8 cellular contexts compared by ENCODE assay signal in the genomic region with DNA sequence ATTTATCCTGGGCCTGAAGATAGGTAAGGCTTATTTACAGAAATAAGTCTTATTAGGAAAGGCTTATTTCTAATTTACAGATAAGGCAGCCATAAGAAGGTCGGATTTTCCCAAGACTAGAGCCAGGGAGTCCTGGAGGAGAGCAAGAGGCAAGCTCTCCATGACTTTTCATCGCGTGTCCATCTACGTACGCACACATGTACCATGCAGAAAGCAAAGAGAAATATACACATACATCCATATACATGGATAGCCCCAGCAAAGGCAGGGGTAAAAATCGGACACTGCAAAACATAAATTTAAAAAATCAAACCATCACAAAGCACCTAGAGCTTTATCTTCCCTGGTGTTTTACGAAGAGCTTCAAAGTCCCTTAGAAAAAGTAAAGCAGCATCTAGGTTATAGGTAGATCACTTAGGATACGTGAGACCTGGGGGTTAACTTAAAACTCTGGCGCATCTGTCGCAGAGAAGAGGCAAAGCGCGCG. TPM values are rescaled to one million over a fixed set of nuclear protein-coding genes. Genes with fewer than 3 reads are reported as not detected.
A peak's percentile ranks its signal among the peaks of the same experiment; 100 is the strongest.
DNase-seq lines count a peak whose midpoint lies in the region; ATAC-seq, FAIRE-seq and TF ChIP-seq lines count a peak whose summit lies in the region.

No MANE protein-coding gene starts in this region.

- H3K9ac ChIP-seq in H1 (replicated peaks in 1 of 4; ENCODE audit: extremely low read depth in 1 of 4, low read depth in 3 of 4, low read length in 3 of 4): peak overlapping the region; percentile 91 to 92 (median 92)

- H3K27me3 Mint-ChIP-seq in CD14-positive monocyte (ENCODE audit: low read depth in 3 of 3): peaks cover 0 to 2% (median 2%) of the 10 kb centered on the region in 3 donors
- H3K27me3 Mint-ChIP-seq in naive B cell: peaks cover 13 to 18% (median 17%) of the 10 kb centered on the region in 3 donors

- no peak overlapping the region for H2AK5ac ChIP-seq in H1 (ENCODE audit: low read depth, low read length)

- no peak for TF ChIP-seq EP300 in H1 (IDR thresholded peaks at IDR 0.05; ENCODE audit: borderline replicate concordance in 1 of 2, low read depth in 2 of 2, low read length in 2 of 2)

- H4K8ac ChIP-seq in H1 (ENCODE audit: extremely low read depth, insufficient read depth, low read length): peak overlapping the region; percentile 99; the same call in 1 of the 2 replicates

- H3K14ac ChIP-seq in H1 (ENCODE audit: insufficient read length): no peak overlapping the region

- H3K9me3 Mint-ChIP-seq in CD14-positive monocyte: no peaks in the 10 kb centered on the region
- no peaks in the 10 kb centered on the region for H3K9me3 Mint-ChIP-seq in naive B cell

- no peak for TF ChIP-seq POLR2A in H1 (IDR thresholded peaks at IDR 0.05; ENCODE audit: control extremely low read depth in 1 of 2, low read depth in 2 of 2, low read length in 2 of 2)

- no peak overlapping the region for H2BK12ac ChIP-seq in H1 (ENCODE audit: low read depth, low read length)

- TF ChIP-seq CTCF in CD14-positive monocyte (IDR thresholded peaks at IDR 0.05): no peak
- TF ChIP-seq CTCF in H1 (IDR thresholded peaks at IDR 0.05; ENCODE audit: control extremely low read depth in 1 of 3, insufficient read depth in 1 of 3, low read depth in 1 of 3, low read length in 3 of 3): no peak

- H3K4me1 ChIP-seq in H1 (replicated peaks in 1 of 4; ENCODE audit: control insufficient read depth in 3 of 4, insufficient read depth in 4 of 4, low read length in 3 of 4): no peaks in the 10 kb centered on the region

- H4K5ac ChIP-seq in H1 (ENCODE audit: insufficient read length, low read depth, low read length): peak overlapping the region; percentile 79

- 0 out of 2 replicates have a peak overlapping the region, but pooled peaks have one; percentile 56 for H2BK5ac ChIP-seq in H1 (ENCODE audit: low read depth, low read length)

- peak overlapping the region; percentile 82 for H3K27ac ChIP-seq in H1 (ENCODE audit: low read depth, low read length)

- CTCF ChIA-PET in H1 (lab: Charles Lee; ENCODE audit: partially characterized antibody): interaction anchor here (1.3 kb wide), 1 partner anchor 16 kb away, joined by 5 read pairs; no protein-coding TSS in a partner anchor

- intact Hi-C loops in CD14-positive monocyte (cut with micrococcal nuclease): loop anchor here (5.0 to 10.0 kb wide), 8 partner anchors 46 to 801 kb away; partner anchors contain the start of genes EDRF1 (in 2 of the 2), ABRAXAS2 (in 1 of the 2) and EEF1AKMT2 (in 1 of the 2)

- peak overlapping the region; percentile 53 for H3K56ac ChIP-seq in H1 (replicated peaks; ENCODE audit: insufficient read length, low read depth, low read length)

- H2AFZ ChIP-seq in H1 (ENCODE audit: low read length): no peak overlapping the region; the same call in 1 of the 2 replicates

- H4K91ac ChIP-seq in H1 (replicated peaks; ENCODE audit: insufficient read length, low read length): peak overlapping the region; percentile 85

- no peak overlapping the region for H2BK15ac ChIP-seq in H1 (ENCODE audit: low read length)

- TF ChIP-seq RAD21 in H1 (IDR thresholded peaks at IDR 0.05 in 1 of 2, conservative IDR thresholded peaks at IDR 0.05 in 1 of 2; ENCODE audit: low read depth in 2 of 2, low read length in 2 of 2): no peak

- FAIRE-seq in RCC 7860 (lab: Jason Lieb, UNC) (no peak), H1 (lab: Jason Lieb, UNC) (no peak)

- H3K4ac ChIP-seq in H1 (replicated peaks; ENCODE audit: insufficient read length, low read depth, low read length): peak overlapping the region; percentile 12

- H3K27me3 ChIP-seq in H1 (replicated peaks in 1 of 4; ENCODE audit: control insufficient read depth in 3 of 4, extremely low read depth in 1 of 4, insufficient read depth in 3 of 4, low read length in 3 of 4): no peaks in the 10 kb centered on the region

- no peak overlapping the region for H2BK20ac ChIP-seq in H1 (ENCODE audit: low read length)

- no peaks in the 10 kb centered on the region for H3K9me3 ChIP-seq in H1 (ENCODE audit: insufficient read depth in 2 of 2, low read depth in 1 of 2, low read length in 1 of 2)

- peaks cover 25 to 43% of the 10 kb centered on the region in 2 experiments for H3K79me2 ChIP-seq in H1 (ENCODE audit: control insufficient read depth in 1 of 2, insufficient read depth in 2 of 2, low read length in 2 of 2)

- POLR2A ChIA-PET in H1 (lab: Charles Lee; ENCODE audit: partially characterized antibody): interaction anchor here (0.8 to 2.8 kb wide), 13 partner anchors 8 to 444 kb away, joined by 3 to 17 read pairs (median 4); no protein-coding TSS in a partner anchor

- ATAC-seq in GM21619 (IDR thresholded peaks at IDR 0.05; ENCODE audit: unreplicated experiment) (peak; percentile 6), naive B cell (ENCODE audit: low read depth in 2 of 2) (no peak)

- H3K4me1 Mint-ChIP-seq in CD14-positive monocyte (peaks cover 47% of the 10 kb centered on the region), naive B cell (peaks cover 32 to 46% (median 36%) of the 10 kb centered on the region in 3 donors)

- no peak for DNase-seq in CD14-positive monocyte (ENCODE audit: low spot score)
- peak; percentile 29 for DNase-seq in RCC 7860 (ENCODE audit: low spot score)
- DNase-seq in H1 (ENCODE audit: low read depth in 1 of 2, low spot score in 2 of 2): no peak
- no peak for DNase-seq in naive B cell
- DNase-seq in retina: no peak
- DNase-seq in stimulated activated CD4-positive, alpha-beta T cell treated with anti-CD3 and anti-CD28 coated beads, Interleukin-1b, Interleukin-23, amount 100 ng/mL, for 48 hours: no peak
- no peak for DNase-seq in EL

- H4K20me1 ChIP-seq in H1 (replicated peaks in 1 of 2; ENCODE audit: control insufficient read depth in 1 of 2, insufficient read depth in 2 of 2, low read length in 2 of 2): peaks cover 6 to 14% of the 10 kb centered on the region in 2 experiments

- no peak overlapping the region for H2BK120ac ChIP-seq in H1 (replicated peaks; ENCODE audit: low read depth, low read length)

- 4% methylated on average over 13 of the region's 13 CpGs; no CpG with 5 or more reads in 1 of the 2 experiments for WGBS in H1 (ENCODE audit: extremely low coverage in 1 of 2, insufficient coverage in 1 of 2, insufficient read length in 1 of 2, insufficient replicate concordance in 2 of 2, low coverage in 1 of 2, low lambda C conversion rate in 2 of 2, missing lambda C conversion rate in 1 of 2), 2 experiments

- no peaks in the 10 kb centered on the region for H3K36me3 ChIP-seq in H1 (ENCODE audit: control insufficient read depth in 2 of 4, insufficient read depth in 4 of 4, low read length in 3 of 4)

- peak overlapping the region; percentile 93 to 100 (median 97) for H3K4me3 ChIP-seq in H1 (ENCODE audit: extremely low read depth in 1 of 4, insufficient read depth in 2 of 4, low read depth in 3 of 4, low read length in 4 of 4)

- H3K18ac ChIP-seq in H1 (ENCODE audit: extremely low read depth, low read length): peak overlapping the region; percentile 87

- H3K23ac ChIP-seq in H1 (ENCODE audit: insufficient read length): no peak overlapping the region

- H3K4me3 Mint-ChIP-seq in CD14-positive monocyte (peak overlapping the region; percentile 72 to 91), naive B cell (peak overlapping the region; percentile 85 to 94 (median 91))

- no peaks in the 10 kb centered on the region for H3K79me1 ChIP-seq in H1 (ENCODE audit: low read depth, low read length)

- H3K4me2 ChIP-seq in H1 (ENCODE audit: insufficient read depth in 1 of 2, low read depth in 2 of 2, low read length in 2 of 2): peak overlapping the region; percentile 91

- H3K23me2 ChIP-seq in H1 (ENCODE audit: low read depth, low read length): peaks cover 7% of the 10 kb centered on the region; the same call in 1 of the 2 replicates

- peak overlapping the region; percentile 70 to 86 (median 81) for H3K27ac Mint-ChIP-seq in CD14-positive monocyte
- peak overlapping the region; percentile 78 to 98 (median 94) for H3K27ac Mint-ChIP-seq in naive B cell

- H3K36me3 Mint-ChIP-seq in CD14-positive monocyte (peaks cover 0 to 2% of the 10 kb centered on the region in 2 donors), naive B cell (peaks cover 0 to 7% of the 10 kb centered on the region in 2 donors)

TF ChIP-seq in H1, 55 proteins besides CTCF, POLR2A, EP300 and RAD21 (continues in another document):
- TF ChIP-seq KDM5A (IDR thresholded peaks at IDR 0.05; ENCODE audit: low read length) (no peak), SP1 (IDR thresholded peaks at IDR 0.05; ENCODE audit: low read depth, low read length) (no peak), GTF2F1 (IDR thresholded peaks at IDR 0.05; ENCODE audit: borderline replicate concordance, low read depth, low read length) (no peak), RFX5 (IDR thresholded peaks at IDR 0.05; ENCODE audit: borderline replicate concordance, low read depth, low read length) (no peak), CBX5 (IDR thresholded peaks at IDR 0.05; ENCODE audit: low read depth, low read length) (no peak), ATF2 (IDR thresholded peaks at IDR 0.05; ENCODE audit: low read length) (no peak), TCF12 (IDR thresholded peaks at IDR 0.05; ENCODE audit: low read depth, low read length) (no peak), SRF (IDR thresholded peaks at IDR 0.05; ENCODE audit: low read depth, low read length) (no peak), RBBP5 (IDR thresholded peaks at IDR 0.05; ENCODE audit: borderline replicate concordance, low read depth, low read length) (no peak)

RNA-seq across cellular contexts. Expression of gene ZRANB1, which starts 25.8 kb away (rescaled TPM):
- polyA plus RNA-seq in CD14-positive monocyte: 1 to 10 TPM; 2.7 to 3.1 TPM
- total RNA-seq in H1 (2021; fragmentation: NEBNext Ultra II Directional; extraction: Animal tissue kit (Norgen Biotek cat#: 25700)): 17.7 and 19.9 TPM in 2 replicates
- polyA plus RNA-seq in H1 (2011; rRNA removed): 3.9 and 6.1 TPM in 2 replicates
- 8.0 TPM for polyA plus RNA-seq in H1 (2011; cell fraction: cytosol; rRNA removed)
- polyA plus RNA-seq in H1 (2011; cell fraction: nucleus; rRNA removed): 4.1 TPM
- polyA plus RNA-seq in H1 (2012, experiment 1 of 2): 6.9 to 9.3 TPM (median 8.6 TPM) in 4 replicates
- polyA plus RNA-seq in H1 (2012, experiment 2 of 2): 0.45 TPM
- 9.5 TPM for polyA plus RNA-seq in H1 (2013, experiment 1 of 2)
- 9.7 TPM for polyA plus RNA-seq in H1 (2013, experiment 2 of 2)
- 23.8 and 27.1 TPM in 2 replicates for polyA minus RNA-seq in H1 (2011; rRNA and poly(A)+ RNA removed)
- polyA minus RNA-seq in H1 (2011; cell fraction: cytosol; rRNA and poly(A)+ RNA removed): 12.5 TPM
- 30.8 TPM for polyA minus RNA-seq in H1 (2011; cell fraction: nucleus; rRNA and poly(A)+ RNA removed)
- polyA plus RNA-seq in naive B cell (ENCODE audit: low read depth in 6 of 6): 10 to 100 TPM in 2 of 6 donors, 1 to 10 TPM in 4; 4.5 to 15.0 (median 9.3) TPM
